Comparison of ENCODE assay signal across 32 cellular contexts in genomic region chr3:141699349-141699748, GRCh38.
"Had no signal": no experiment of that assay in that cellular context is flagged by ENCODE, and none has a peak within 500 bp of the region (broad histone marks: within the 10 kb centered on the region; RNA-seq: fewer than 3 reads in every experiment).

No MANE protein-coding gene starts in this region.

- H3K27me3 ChIP-seq: brain microvascular endothelial cell, MG63, Peyer's patch, SJSA1 had no signal

- H3K9me3 ChIP-seq: MG63, Peyer's patch, SJSA1, SK-N-SH had no signal

- H3K36me3 ChIP-seq: brain microvascular endothelial cell, MG63, Peyer's patch, SJSA1 had no signal

- H3K9me2 ChIP-seq: SK-N-SH had no signal

- H3K4me1 ChIP-seq: Peyer's patch had no signal

- H3K27ac ChIP-seq: brain microvascular endothelial cell, Peyer's patch, SJSA1 had no signal

- H3K4me3 ChIP-seq: MG63, Peyer's patch, SJSA1 had no signal

- H3K4me2 ChIP-seq: SK-N-SH had no signal

- DNase-seq: activated CD4-positive, alpha-beta T cell treated with anti-CD3 and anti-CD28 coated beads for 36 hours; activated CD4-positive, alpha-beta T cell treated with anti-CD3 and anti-CD28 coated beads, Interleukin-2, amount 10 ng/mL, durations not matched to agents 7 days and 5 days; activated CD4-positive, alpha-beta T cell treated with anti-CD3 and anti-CD28 coated beads, Interleukin-2, amount 50 U/mL, for 48 hours; activated CD8-positive, alpha-beta memory T cell treated with anti-CD3 and anti-CD28 coated beads for 24 hours; activated CD8-positive, alpha-beta memory T cell treated with anti-CD3 and anti-CD28 coated beads, Interleukin-2, amount 10 ng/mL, durations not matched to agents 7 days and 5 days; activated CD8-positive, alpha-beta memory T cell treated with anti-CD3 and anti-CD28 coated beads, Interleukin-2, amount 50 U/mL, for 48 hours; activated effector memory CD4-positive, alpha-beta T cell treated with Interleukin-2 at 50 U/mL for 16 hours; activated naive CD4-positive, alpha-beta T cell treated with anti-CD3 and anti-CD28 coated beads, Interleukin-2, amount 10 ng/mL, durations not matched to agents 7 days and 5 days; activated naive CD8-positive, alpha-beta T cell treated with anti-CD3 and anti-CD28 coated beads, Interleukin-2, amount 50 U/mL, for 24 hours; activated T-cell treated with anti-CD3 and anti-CD28 coated beads, Interleukin-2, amount 50 U/mL, for 48 hours; anterior cingulate cortex; brain microvascular endothelial cell; central memory CD4-positive, alpha-beta T cell; Kasumi-1; MG63; NCI-H1048; NCI-H1417; NCI-H146; NCI-H187; NCI-H2029 treated with DMSO at 0.1 percent for 48 hours; NCI-H2227 treated with DMSO at 0.1 percent for 48 hours; NCI-H446; NCI-H510A treated with DMSO at 0.1 percent for 48 hours; NCI-H526 treated with DMSO at 0.1 percent for 48 hours; NCI-H82; NK-92 treated with Interleukin-12 subunit alpha and Interleukin-12 subunit beta, amount 100 ng/mL, for 24 hours; PC-3; Peyer's patch; RPMI8226; SHP77 treated with DMSO at 0.1 percent for 48 hours; SK-N-SH had no signal
